Comparison of ENCODE assay signal across 15 cellular contexts in genomic region chr6:22436134-22436533, GRCh38.
DNase-seq lines count a peak whose midpoint lies in the region; FAIRE-seq and TF ChIP-seq lines count a peak whose summit lies in the region.
"Had no signal": no experiment of that assay in that cellular context is flagged by ENCODE, and none has a peak within 500 bp of the region (broad histone marks: within the 10 kb centered on the region; RNA-seq: fewer than 3 reads in every experiment).

No MANE protein-coding gene starts in this region.

- FAIRE-seq in bronchial epithelial cell (lab: Jason Lieb, UNC): no peak
- FAIRE-seq: H54 had no signal

- DNase-seq in MCF 10A (ENCODE audit: unreplicated experiment) (peak; percentile 64), breast epithelium (ENCODE audit: low spot score in 2 of 2) (no peak), bronchial epithelial cell (ENCODE audit: low read depth) (peak; percentile 93), iris pigment epithelial cell (ENCODE audit: low read depth) (peak; percentile 18), endothelial cell (ENCODE audit: low spot score) (no peak), superior temporal gyrus (ENCODE audit: extremely low spot score) (no peak), sigmoid colon (no peak)
- DNase-seq: ACHN; CD4-positive, CD25-positive, alpha-beta regulatory T cell; DMS53; GF-D8; GM23248 had no signal

- 91% methylated on average over 2 of the region's 2 CpGs for WGBS in sigmoid colon, 2 donors

- intact Hi-C loops in MCF 10A (cut with micrococcal nuclease): no loop called here
- intact Hi-C loops in breast epithelium (cut with DNase I; ENCODE audit: low total_unique reads): no loop called here
- intact Hi-C loops in sigmoid colon (cut with DNase I): no loop called here

- H3K27ac Mint-ChIP-seq in MCF 10A (ENCODE audit: low read depth, unreplicated experiment) (no peak overlapping the region), endothelial cell (ENCODE audit: unreplicated experiment) (no peak overlapping the region)
- H3K27ac Mint-ChIP-seq: CD4-positive, CD25-positive, alpha-beta regulatory T cell had no signal

- H3K36me3 Mint-ChIP-seq in MCF 10A (ENCODE audit: insufficient read depth, unreplicated experiment): peaks cover 5% of the 10 kb centered on the region
- no peaks in the 10 kb centered on the region for H3K36me3 Mint-ChIP-seq in endothelial cell (ENCODE audit: low read depth, unreplicated experiment)
- H3K36me3 Mint-ChIP-seq: CD4-positive, CD25-positive, alpha-beta regulatory T cell had no signal

- H3K36me3 ChIP-seq in breast epithelium (no peaks in the 10 kb centered on the region), bronchial epithelial cell (ENCODE audit: control insufficient read depth, insufficient read depth, low read length) (no peaks in the 10 kb centered on the region), sigmoid colon (no peaks in the 10 kb centered on the region)
- H3K36me3 ChIP-seq: BLaER1 treated with 17β-estradiol and CSF1 and Interleukin-3, amounts not matched to agents 10 nM and 100 nM had no signal

- H3K4me3 ChIP-seq in breast epithelium: no peak overlapping the region
- no peak overlapping the region for H3K4me3 ChIP-seq in bronchial epithelial cell (ENCODE audit: low read depth, low read length)
- no peak overlapping the region for H3K4me3 ChIP-seq in sigmoid colon
- H3K4me3 ChIP-seq: BLaER1 treated with 17β-estradiol and CSF1 and Interleukin-3, amounts not matched to agents 10 nM and 100 nM; GM23248 had no signal

- H3K27me3 ChIP-seq in breast epithelium (no peaks in the 10 kb centered on the region), bronchial epithelial cell (ENCODE audit: control insufficient read depth, insufficient read depth, low read length) (no peaks in the 10 kb centered on the region), sigmoid colon (no peaks in the 10 kb centered on the region)
- H3K27me3 ChIP-seq: BLaER1 treated with 17β-estradiol and CSF1 and Interleukin-3, amounts not matched to agents 10 nM and 100 nM had no signal

- POLR2A ChIA-PET in MCF 10A (lab: Yijun Ruan, JAX): interaction anchor here (0.9 to 1.3 kb wide), 7 partner anchors 13 to 842 kb away, joined by 3 to 5 read pairs (median 4); partner anchors contain the start of gene SOX4

- no peak overlapping the region for H3K27ac ChIP-seq in breast epithelium
- no peak overlapping the region for H3K27ac ChIP-seq in sigmoid colon
- H3K27ac ChIP-seq: BLaER1 treated with 17β-estradiol and CSF1 and Interleukin-3, amounts not matched to agents 10 nM and 100 nM; GM23248; HL-60 had no signal

- CTCF ChIA-PET in MCF 10A (lab: Yijun Ruan, JAX): interaction anchor here (0.6 kb wide), 1 partner anchor 613 kb away, joined by 3 read pairs; no protein-coding TSS in a partner anchor

- H3K4me1 Mint-ChIP-seq in MCF 10A (ENCODE audit: insufficient read depth, unreplicated experiment): peaks cover 12% of the 10 kb centered on the region
- no peaks in the 10 kb centered on the region for H3K4me1 Mint-ChIP-seq in endothelial cell (ENCODE audit: unreplicated experiment)
- H3K4me1 Mint-ChIP-seq: CD4-positive, CD25-positive, alpha-beta regulatory T cell had no signal

- no peak overlapping the region for H3K4me3 Mint-ChIP-seq in MCF 10A (ENCODE audit: unreplicated experiment)
- no peak overlapping the region for H3K4me3 Mint-ChIP-seq in endothelial cell (ENCODE audit: unreplicated experiment)
- H3K4me3 Mint-ChIP-seq: CD4-positive, CD25-positive, alpha-beta regulatory T cell had no signal

- TF ChIP-seq POLR2A in breast epithelium (IDR thresholded peaks at IDR 0.05): no peak
- TF ChIP-seq POLR2A in sigmoid colon (IDR thresholded peaks at IDR 0.05): no peak

- no peaks in the 10 kb centered on the region for H3K9me3 Mint-ChIP-seq in MCF 10A (ENCODE audit: unreplicated experiment)
- no peaks in the 10 kb centered on the region for H3K9me3 Mint-ChIP-seq in endothelial cell (ENCODE audit: unreplicated experiment)

- no peaks in the 10 kb centered on the region for H3K9me3 ChIP-seq in breast epithelium
- no peaks in the 10 kb centered on the region for H3K9me3 ChIP-seq in sigmoid colon
- H3K9me3 ChIP-seq: BLaER1 treated with 17β-estradiol and CSF1 and Interleukin-3, amounts not matched to agents 10 nM and 100 nM had no signal

- H3K27me3 Mint-ChIP-seq in MCF 10A (ENCODE audit: insufficient read depth, unreplicated experiment) (no peaks in the 10 kb centered on the region), endothelial cell (ENCODE audit: unreplicated experiment) (peaks cover 1% of the 10 kb centered on the region)
- H3K27me3 Mint-ChIP-seq: CD4-positive, CD25-positive, alpha-beta regulatory T cell had no signal

- TF ChIP-seq CTCF in MCF 10A (IDR thresholded peaks at IDR 0.05; ENCODE audit: unreplicated experiment): no peak
- no peak for TF ChIP-seq CTCF in breast epithelium (IDR thresholded peaks at IDR 0.05)
- TF ChIP-seq CTCF in bronchial epithelial cell (IDR thresholded peaks at IDR 0.05; ENCODE audit: insufficient read depth, low read length, severe bottlenecking): no peak
- TF ChIP-seq CTCF in endothelial cell (IDR thresholded peaks at IDR 0.05; ENCODE audit: unreplicated experiment): no peak
- TF ChIP-seq CTCF in sigmoid colon (IDR thresholded peaks at IDR 0.05): no peak

- H3K4me1 ChIP-seq in breast epithelium (no peaks in the 10 kb centered on the region), sigmoid colon (peaks cover 0 to 12% (median 7%) of the 10 kb centered on the region in 4 donors)
- H3K4me1 ChIP-seq: BLaER1 treated with 17β-estradiol and CSF1 and Interleukin-3, amounts not matched to agents 10 nM and 100 nM had no signal

- BruUV-seq in MCF 10A (replicated peaks; lab: Mats Ljungman, UMichigan): no TSS peak

- no peak for TF ChIP-seq EP300 in sigmoid colon (IDR thresholded peaks at IDR 0.05)

Comparison
In these comparisons a context has a peak if more than half of its experiments do, and no peak if none do; other contexts are left out.
1. DNase-seq: peak in MCF 10A (single experiment), bronchial epithelial cell (single experiment) and iris pigment epithelial cell (single experiment); none in breast epithelium (0 of 2), endothelial cell (single experiment), superior temporal gyrus (single experiment) and sigmoid colon (single experiment).